Comparison of ENCODE assay signal across 22 cellular contexts in genomic region chr17:72301887-72302286, GRCh38.
"Had no signal": no experiment of that assay in that cellular context is flagged by ENCODE, and none has a peak within 500 bp of the region (broad histone marks: within the 10 kb centered on the region; RNA-seq: fewer than 3 reads in every experiment).

No MANE protein-coding gene starts in this region.

- H3K4me2 ChIP-seq: smooth muscle cell had no signal

- H3K27me3 Mint-ChIP-seq: activated CD4-positive, alpha-beta T cell treated with anti-CD3 and anti-CD28 coated beads for 36 hours; natural killer cell treated with Interleukin-12 subunit alpha and Interleukin-12 subunit beta and Interleukin-15 and Interleukin-18, amount 100 ng/mL, for 72 hours; stimulated activated memory B cell treated with anti-CD40 and anti-IgM and Interleukin-4, amounts not matched to agents 10 μg/mL and 1 μg/mL and 100 μg/mL, for 72 hours had no signal

- ATAC-seq: activated CD4-positive, alpha-beta T cell treated with anti-CD3 and anti-CD28 coated beads for 36 hours; body of pancreas; gastroesophageal sphincter; left lobe of liver; mucosa of descending colon; natural killer cell treated with Interleukin-12 subunit alpha and Interleukin-12 subunit beta and Interleukin-15 and Interleukin-18, amount 100 ng/mL, for 72 hours; stimulated activated memory B cell treated with anti-CD40 and anti-IgM and Interleukin-4, amounts not matched to agents 10 μg/mL and 1 μg/mL and 100 μg/mL, for 72 hours; T-cell had no signal

- H3K4me1 Mint-ChIP-seq: activated CD4-positive, alpha-beta T cell treated with anti-CD3 and anti-CD28 coated beads for 36 hours; stimulated activated memory B cell treated with anti-CD40 and anti-IgM and Interleukin-4, amounts not matched to agents 10 μg/mL and 1 μg/mL and 100 μg/mL, for 72 hours; T-cell had no signal

- H3K4me3 Mint-ChIP-seq: activated CD4-positive, alpha-beta T cell treated with anti-CD3 and anti-CD28 coated beads for 36 hours; activated naive CD8-positive, alpha-beta T cell; natural killer cell treated with Interleukin-12 subunit alpha and Interleukin-12 subunit beta and Interleukin-15 and Interleukin-18, amount 100 ng/mL, for 72 hours; stimulated activated memory B cell treated with anti-CD40 and anti-IgM and Interleukin-4, amounts not matched to agents 10 μg/mL and 1 μg/mL and 100 μg/mL, for 72 hours; T-cell had no signal

- DNase-seq: activated CD4-positive, alpha-beta T cell treated with anti-CD3 and anti-CD28 coated beads for 36 hours; activated CD4-positive, CD25-positive, alpha-beta regulatory T cell; activated effector memory CD4-positive, alpha-beta T cell treated with Interleukin-2 at 50 U/mL for 16 hours; activated naive CD4-positive, alpha-beta T cell treated with Interleukin-2 at 50 U/mL for 16 hours; activated T-cell treated with anti-CD3 and anti-CD28 coated beads for 4 hours; aorta; mucosa of descending colon; stimulated activated CD4-positive, alpha-beta T cell treated with anti-CD3 and anti-CD28 coated beads, Interleukin-1b, Interleukin-23, amount 100 ng/mL, for 48 hours; stimulated activated CD4-positive, alpha-beta T cell treated with anti-CD3 and anti-CD28 coated beads, Interleukin-4, amount 100 ng/mL, for 4 hours; stimulated activated CD8-positive, alpha-beta memory T cell treated with anti-CD3 and anti-CD28 coated beads, Interleukin-4, amount 100 ng/mL, for 48 hours; stomach; T-cell had no signal

- H3K9me3 ChIP-seq: body of pancreas, gastroesophageal sphincter, mucosa of descending colon, stomach, tibial nerve had no signal

- H3K36me3 Mint-ChIP-seq: activated naive CD8-positive, alpha-beta T cell; natural killer cell treated with Interleukin-12 subunit alpha and Interleukin-12 subunit beta and Interleukin-15 and Interleukin-18, amount 100 ng/mL, for 72 hours; stimulated activated memory B cell treated with anti-CD40 and anti-IgM and Interleukin-4, amounts not matched to agents 10 μg/mL and 1 μg/mL and 100 μg/mL, for 72 hours; T-cell had no signal

- H3K4me1 ChIP-seq: body of pancreas, gastroesophageal sphincter had no signal

- FAIRE-seq: endothelial cell of umbilical vein had no signal

- H3K36me3 ChIP-seq: cardiac muscle cell, gastroesophageal sphincter, stomach, tibial nerve had no signal

- H3K9me3 Mint-ChIP-seq: natural killer cell treated with Interleukin-12 subunit alpha and Interleukin-12 subunit beta and Interleukin-15 and Interleukin-18, amount 100 ng/mL, for 72 hours; stimulated activated memory B cell treated with anti-CD40 and anti-IgM and Interleukin-4, amounts not matched to agents 10 μg/mL and 1 μg/mL and 100 μg/mL, for 72 hours; T-cell had no signal

- H3K27ac Mint-ChIP-seq: activated CD4-positive, alpha-beta T cell treated with anti-CD3 and anti-CD28 coated beads for 36 hours; activated naive CD8-positive, alpha-beta T cell; natural killer cell treated with Interleukin-12 subunit alpha and Interleukin-12 subunit beta and Interleukin-15 and Interleukin-18, amount 100 ng/mL, for 72 hours; stimulated activated memory B cell treated with anti-CD40 and anti-IgM and Interleukin-4, amounts not matched to agents 10 μg/mL and 1 μg/mL and 100 μg/mL, for 72 hours; T-cell had no signal

- H3K27ac ChIP-seq: body of pancreas, cardiac muscle cell, gastroesophageal sphincter, stomach, tibial nerve had no signal

- H3K27me3 ChIP-seq: body of pancreas, cardiac muscle cell, tibial nerve had no signal

- H3K4me3 ChIP-seq: body of pancreas, cardiac muscle cell, gastroesophageal sphincter, mucosa of descending colon, smooth muscle cell, stomach, tibial nerve had no signal
